ENCODE assay signal across 29 cellular contexts in the genomic region with DNA sequence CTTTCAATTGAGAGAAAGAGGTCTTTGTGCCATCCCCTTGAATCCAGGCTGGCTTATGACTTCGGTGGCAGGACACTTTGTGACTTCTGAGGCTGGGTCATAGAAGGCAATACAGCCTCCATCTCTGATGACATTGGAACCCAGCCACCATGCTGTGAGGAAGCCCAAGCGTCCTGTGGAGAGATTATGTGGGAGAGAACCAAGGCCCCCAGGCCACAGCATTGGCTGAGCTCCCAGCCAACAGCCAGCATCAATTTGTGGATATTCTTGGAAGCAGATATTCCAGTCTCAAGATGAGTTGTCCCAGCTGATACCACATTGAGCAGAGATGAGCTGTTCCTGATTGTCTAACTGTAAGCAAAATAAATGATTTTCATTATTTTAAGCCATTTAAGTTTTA. TPM values are rescaled to one million over a fixed set of nuclear protein-coding genes. Genes with fewer than 3 reads are reported as not detected.
"Had no signal": no experiment of that assay in that cellular context is flagged by ENCODE, and none has a peak within 500 bp of the region (broad histone marks: within the 10 kb centered on the region; RNA-seq: fewer than 3 reads in every experiment).

No MANE protein-coding gene starts in this region.

- ATAC-seq: left colon; left lung; lower lobe of right lung; natural killer cell; pancreas; right cardiac atrium; sciatic nerve; stimulated activated effector memory CD8-positive, alpha-beta T cell treated with anti-CD3 and anti-CD28 coated beads, Interleukin-12 subunit alpha, Interleukin-12 subunit beta, amount 100 ng/mL, for 72 hours; upper lobe of right lung had no signal

- DNase-seq: hypothalamus; immature natural killer cell; kidney; left colon; left lung; lower lobe of right lung; mammary epithelial cell; mesenchymal stem cell; naive B cell; natural killer cell; nucleus accumbens; pancreas; posterior cingulate gyrus; retina; right cardiac atrium; small intestine; spleen; stimulated activated CD4-positive, alpha-beta T cell treated with anti-CD3 and anti-CD28 coated beads, Interleukin-4, amount 100 ng/mL, for 24 hours; stimulated activated naive CD4-positive, alpha-beta T cell; tibial artery; trophoblast cell; upper lobe of right lung; uterus had no signal

RNA-seq across cellular contexts. Expression of a gene that starts 12.7 kb away (rescaled TPM):
- total RNA-seq: left colon, liver, lower lobe of right lung, mammary epithelial cell, subcutaneous adipose tissue, suprapubic skin, upper lobe of right lung had no signal
- polyA plus RNA-seq: mammary epithelial cell, neural cell had no signal
